31 cellular contexts compared by ENCODE assay signal in genomic region chr1:152151646-152152045, GRCh38. TPM values are rescaled to one million over a fixed set of nuclear protein-coding genes. Genes with fewer than 3 reads are reported as not detected.
"Had no signal": no experiment of that assay in that cellular context is flagged by ENCODE, and none has a peak within 500 bp of the region (broad histone marks: within the 10 kb centered on the region; RNA-seq: fewer than 3 reads in every experiment).

No MANE protein-coding gene starts in this region.

- H3K4me3 ChIP-seq: neural progenitor cell, ovary, psoas muscle, skin epidermis, smooth muscle cell, spleen, suprapubic skin, testis, tibial artery, transverse colon, upper lobe of right lung, uterus had no signal

- H3K27me3 ChIP-seq: neural progenitor cell, ovary, spleen, suprapubic skin, testis, tibial artery, transverse colon, upper lobe of right lung, uterus had no signal

- H3K79me2 ChIP-seq: parathyroid adenoma had no signal

- H3K9me3 ChIP-seq: testis, upper lobe of right lung had no signal

- DNase-seq: natural killer cell; occipital lobe; ovary; posterior cingulate gyrus; psoas muscle; right cardiac atrium; spleen; stimulated activated CD4-positive, alpha-beta T cell treated with anti-CD3 and anti-CD28 coated beads, Interleukin-12 subunit alpha, Interleukin-12 subunit beta, amount 100 ng/mL, for 4 hours; stimulated activated CD4-positive, alpha-beta T cell treated with anti-CD3 and anti-CD28 coated beads, Interleukin-1b, Interleukin-23, amount 100 ng/mL, for 48 hours; stimulated activated CD4-positive, alpha-beta T cell treated with anti-CD3 and anti-CD28 coated beads, Interleukin-4, amount 100 ng/mL, for 1 hour; stimulated activated CD4-positive, alpha-beta T cell treated with anti-CD3 and anti-CD28 coated beads, Interleukin-4, amount 100 ng/mL, for 4 hours; stimulated activated CD8-positive, alpha-beta memory T cell treated with anti-CD3 and anti-CD28 coated beads, Interleukin-4, amount 100 ng/mL, for 48 hours; stimulated activated naive CD4-positive, alpha-beta T cell; stimulated activated naive CD8-positive, alpha-beta T cell treated with anti-CD3 and anti-CD28 coated beads, Interleukin-15, amount 100 ng/mL, for 72 hours; stimulated activated naive CD8-positive, alpha-beta T cell treated with anti-CD3 and anti-CD28 coated beads, Interleukin-15, Interleukin-2, amounts not matched to agents 100 U/mL and 50 U/mL, for 24 hours; substantia nigra; testis; tibial artery; transverse colon; upper lobe of right lung; uterus had no signal

- H2AFZ ChIP-seq: neural progenitor cell, parathyroid adenoma had no signal

- H3K4me2 ChIP-seq: neural progenitor cell, smooth muscle cell had no signal

- H3K27ac ChIP-seq: neural progenitor cell, ovary, parathyroid adenoma, psoas muscle, skin epidermis, spleen, suprapubic skin, testis, tibial artery, transverse colon, upper lobe of right lung, uterus had no signal

- H3K9ac ChIP-seq: neural progenitor cell, parathyroid adenoma had no signal

- H3K4me1 ChIP-seq: neural progenitor cell, parathyroid adenoma, psoas muscle, spleen, suprapubic skin, testis, tibial artery, transverse colon, upper lobe of right lung, uterus had no signal

- H3K36me3 ChIP-seq: neural progenitor cell, ovary, spleen, suprapubic skin, tibial artery, transverse colon, upper lobe of right lung, uterus had no signal

RNA-seq across cellular contexts. Expression of gene RPTN, which starts 7.4 kb away (rescaled TPM):
- total RNA-seq: natural killer cell, occipital lobe, ovary, progenitor cell of endocrine pancreas, psoas muscle, right cardiac atrium, sciatic nerve, smooth muscle cell, spleen, transverse colon, upper lobe of right lung, urinary bladder, uterus had no signal
- polyA plus RNA-seq: neural cell, ovary, psoas muscle, right cardiac atrium, smooth muscle cell, spleen, urinary bladder had no signal

RNA-seq across cellular contexts. Expression of gene TCHH, which starts 36.4 kb away (rescaled TPM):
- total RNA-seq: natural killer cell, occipital lobe, osteoblast, progenitor cell of endocrine pancreas, smooth muscle cell, urinary bladder, uterus had no signal
- polyA plus RNA-seq: smooth muscle cell had no signal
